In genomic region chr10:98309366-98310355, GRCh38 we compare ENCODE assay signal across 1 cellular context.
TF ChIP-seq lines count a peak whose summit lies in the region.

No MANE protein-coding gene starts in this region.

TF ChIP-seq in GM12878, 131 proteins besides CTCF, POLR2A, EP300 and RAD21 (continued from another document):
- TF ChIP-seq BHLHE40 (IDR thresholded peaks at IDR 0.05; ENCODE audit: borderline replicate concordance in 1 of 2, low read depth in 2 of 2, low read length in 1 of 2) (no peak), ZNF24 (IDR thresholded peaks at IDR 0.05) (no peak), MAX (IDR thresholded peaks at IDR 0.05; ENCODE audit: low read depth, low read length) (no peak), STAT1 (conservative IDR thresholded peaks at IDR 0.05) (no peak), CREB1 (IDR thresholded peaks at IDR 0.05; ENCODE audit: low read depth) (no peak), NFYA (IDR thresholded peaks at IDR 0.05; ENCODE audit: borderline replicate concordance, low read depth, low read length) (no peak), YY1 (IDR thresholded peaks at IDR 0.05; ENCODE audit: low read depth, low read length) (0 out of 2 replicates have a peak, but pooled peaks have one; percentile 18)
- TF ChIP-seq, protein P1, sequence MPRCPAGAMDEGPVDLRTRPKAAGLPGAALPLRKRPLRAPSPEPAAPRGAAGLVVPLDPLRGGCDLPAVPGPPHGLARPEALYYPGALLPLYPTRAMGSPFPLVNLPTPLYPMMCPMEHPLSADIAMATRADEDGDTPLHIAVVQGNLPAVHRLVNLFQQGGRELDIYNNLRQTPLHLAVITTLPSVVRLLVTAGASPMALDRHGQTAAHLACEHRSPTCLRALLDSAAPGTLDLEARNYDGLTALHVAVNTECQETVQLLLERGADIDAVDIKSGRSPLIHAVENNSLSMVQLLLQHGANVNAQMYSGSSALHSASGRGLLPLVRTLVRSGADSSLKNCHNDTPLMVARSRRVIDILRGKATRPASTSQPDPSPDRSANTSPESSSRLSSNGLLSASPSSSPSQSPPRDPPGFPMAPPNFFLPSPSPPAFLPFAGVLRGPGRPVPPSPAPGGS (IDR thresholded peaks at IDR 0.05; ENCODE audit: borderline replicate concordance, insufficient read depth, low read depth, low read length, poor library complexity, severe bottlenecking) = no peak
- TF ChIP-seq, protein P2, sequence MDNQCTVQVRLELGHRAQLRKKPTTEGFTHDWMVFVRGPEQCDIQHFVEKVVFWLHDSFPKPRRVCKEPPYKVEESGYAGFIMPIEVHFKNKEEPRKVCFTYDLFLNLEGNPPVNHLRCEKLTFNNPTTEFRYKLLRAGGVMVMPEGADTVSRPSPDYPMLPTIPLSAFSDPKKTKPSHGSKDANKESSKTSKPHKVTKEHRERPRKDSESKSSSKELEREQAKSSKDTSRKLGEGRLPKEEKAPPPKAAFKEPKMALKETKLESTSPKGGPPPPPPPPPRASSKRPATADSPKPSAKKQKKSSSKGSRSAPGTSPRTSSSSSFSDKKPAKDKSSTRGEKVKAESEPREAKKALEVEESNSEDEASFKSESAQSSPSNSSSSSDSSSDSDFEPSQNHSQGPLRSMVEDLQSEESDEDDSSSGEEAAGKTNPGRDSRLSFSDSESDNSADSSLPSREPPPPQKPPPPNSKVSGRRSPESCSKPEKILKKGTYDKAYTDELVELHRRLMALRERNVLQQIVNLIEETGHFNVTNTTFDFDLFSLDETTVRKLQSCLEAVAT (IDR thresholded peaks at IDR 0.05) = no peak
- TF ChIP-seq, protein P3, sequence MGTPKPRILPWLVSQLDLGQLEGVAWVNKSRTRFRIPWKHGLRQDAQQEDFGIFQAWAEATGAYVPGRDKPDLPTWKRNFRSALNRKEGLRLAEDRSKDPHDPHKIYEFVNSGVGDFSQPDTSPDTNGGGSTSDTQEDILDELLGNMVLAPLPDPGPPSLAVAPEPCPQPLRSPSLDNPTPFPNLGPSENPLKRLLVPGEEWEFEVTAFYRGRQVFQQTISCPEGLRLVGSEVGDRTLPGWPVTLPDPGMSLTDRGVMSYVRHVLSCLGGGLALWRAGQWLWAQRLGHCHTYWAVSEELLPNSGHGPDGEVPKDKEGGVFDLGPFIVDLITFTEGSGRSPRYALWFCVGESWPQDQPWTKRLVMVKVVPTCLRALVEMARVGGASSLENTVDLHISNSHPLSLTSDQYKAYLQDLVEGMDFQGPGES (IDR thresholded peaks at IDR 0.05) = no peak
- TF ChIP-seq, protein P4, sequence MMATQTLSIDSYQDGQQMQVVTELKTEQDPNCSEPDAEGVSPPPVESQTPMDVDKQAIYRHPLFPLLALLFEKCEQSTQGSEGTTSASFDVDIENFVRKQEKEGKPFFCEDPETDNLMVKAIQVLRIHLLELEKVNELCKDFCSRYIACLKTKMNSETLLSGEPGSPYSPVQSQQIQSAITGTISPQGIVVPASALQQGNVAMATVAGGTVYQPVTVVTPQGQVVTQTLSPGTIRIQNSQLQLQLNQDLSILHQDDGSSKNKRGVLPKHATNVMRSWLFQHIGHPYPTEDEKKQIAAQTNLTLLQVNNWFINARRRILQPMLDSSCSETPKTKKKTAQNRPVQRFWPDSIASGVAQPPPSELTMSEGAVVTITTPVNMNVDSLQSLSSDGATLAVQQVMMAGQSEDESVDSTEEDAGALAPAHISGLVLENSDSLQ (IDR thresholded peaks at IDR 0.05) = no peak
- TF ChIP-seq, protein P5, sequence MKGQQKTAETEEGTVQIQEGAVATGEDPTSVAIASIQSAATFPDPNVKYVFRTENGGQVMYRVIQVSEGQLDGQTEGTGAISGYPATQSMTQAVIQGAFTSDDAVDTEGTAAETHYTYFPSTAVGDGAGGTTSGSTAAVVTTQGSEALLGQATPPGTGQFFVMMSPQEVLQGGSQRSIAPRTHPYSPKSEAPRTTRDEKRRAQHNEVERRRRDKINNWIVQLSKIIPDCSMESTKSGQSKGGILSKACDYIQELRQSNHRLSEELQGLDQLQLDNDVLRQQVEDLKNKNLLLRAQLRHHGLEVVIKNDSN (IDR thresholded peaks at IDR 0.05; ENCODE audit: borderline replicate concordance, extremely low read length, insufficient read depth, low read depth, low read length) = no peak
